ENCODE assay signal across 36 cellular contexts in genomic region chr9:21234153-21234687, GRCh38. TPM values are rescaled to one million over a fixed set of nuclear protein-coding genes. Genes with fewer than 3 reads are reported as not detected.
"Had no signal": no experiment of that assay in that cellular context is flagged by ENCODE, and none has a peak within 500 bp of the region (broad histone marks: within the 10 kb centered on the region; RNA-seq: fewer than 3 reads in every experiment).

No MANE protein-coding gene starts in this region.

- H3K9me3 Mint-ChIP-seq: activated B cell treated with CpG ODN at 0.5 μM for 24 hours; activated CD4-positive, alpha-beta memory T cell treated with anti-CD3 and anti-CD28 coated beads, Interleukin-2, amount 10 ng/mL, durations not matched to agents 7 days and 5 days; activated CD4-positive, alpha-beta T cell treated with anti-CD3 and anti-CD28 coated beads, Interleukin-2, amount 10 ng/mL, durations not matched to agents 24 days and 14 days; activated naive CD4-positive, alpha-beta T cell treated with anti-CD3 and anti-CD28 coated beads, Interleukin-2, amount 10 ng/mL, durations not matched to agents 7 days and 5 days; activated naive CD4-positive, alpha-beta T cell treated with anti-CD3 and anti-CD28 coated beads, Interleukin-2, amount 50 U/mL, for 24 hours; activated naive CD8-positive, alpha-beta T cell treated with anti-CD3 and anti-CD28 coated beads, Interleukin-2, amount 10 ng/mL, durations not matched to agents 7 days and 5 days; activated naive CD8-positive, alpha-beta T cell treated with anti-CD3 and anti-CD28 coated beads, Interleukin-2, amount 50 U/mL, for 24 hours; activated T-cell treated with anti-CD3 and anti-CD28 coated beads, Interleukin-2, amount 50 U/mL, for 24 hours; activated T-helper 2 cell treated with anti-CD3 and anti-CD28 coated beads, Interferon-gamma antibody, Interleukin-2, Interleukin-4, amounts not matched to agents 10 μg/mL and 5 μg/mL and 100 μg/mL, durations not matched to agents 14 hours and 24 hours and 36 hours; T-helper 1 cell treated with Interleukin-12 subunit alpha and Interleukin-12 subunit beta and Interleukin-4 antibody, amounts not matched to agents 30 μg/mL and 1 μg/mL, for 36 hours; T-helper 2 cell treated with Interferon-gamma antibody and Interleukin-4, amounts not matched to agents 5 μg/mL and 100 μg/mL, for 36 hours had no signal

- H3K27ac Mint-ChIP-seq: activated B cell treated with CpG ODN at 0.5 μM for 24 hours; activated CD4-positive, alpha-beta memory T cell treated with anti-CD3 and anti-CD28 coated beads, Interleukin-2, amount 10 ng/mL, durations not matched to agents 7 days and 5 days; activated CD4-positive, alpha-beta T cell treated with anti-CD3 and anti-CD28 coated beads, Interleukin-2, amount 10 ng/mL, durations not matched to agents 24 days and 14 days; activated CD8-positive, alpha-beta memory T cell treated with anti-CD3 and anti-CD28 coated beads, Interleukin-2, amount 10 ng/mL, durations not matched to agents 7 days and 5 days; activated CD8-positive, alpha-beta T cell treated with anti-CD3 and anti-CD28 coated beads, Interleukin-2, amount 10 ng/mL, durations not matched to agents 7 days and 5 days; activated naive CD4-positive, alpha-beta T cell treated with anti-CD3 and anti-CD28 coated beads, Interleukin-2, amount 10 ng/mL, durations not matched to agents 7 days and 5 days; activated naive CD4-positive, alpha-beta T cell treated with anti-CD3 and anti-CD28 coated beads, Interleukin-2, amount 50 U/mL, for 24 hours; activated naive CD8-positive, alpha-beta T cell; activated naive CD8-positive, alpha-beta T cell treated with anti-CD3 and anti-CD28 coated beads, Interleukin-2, amount 10 ng/mL, durations not matched to agents 7 days and 5 days; activated naive CD8-positive, alpha-beta T cell treated with anti-CD3 and anti-CD28 coated beads, Interleukin-2, amount 50 U/mL, for 24 hours; activated T-cell treated with anti-CD3 and anti-CD28 coated beads, Interleukin-2, amount 50 U/mL, for 24 hours; activated T-helper 2 cell treated with anti-CD3 and anti-CD28 coated beads, Interferon-gamma antibody, Interleukin-2, Interleukin-4, amounts not matched to agents 10 μg/mL and 5 μg/mL and 100 μg/mL, durations not matched to agents 14 hours and 24 hours and 36 hours; T-helper 1 cell treated with Interleukin-12 subunit alpha and Interleukin-12 subunit beta and Interleukin-4 antibody, amounts not matched to agents 30 μg/mL and 1 μg/mL, for 36 hours; T-helper 2 cell treated with Interferon-gamma antibody and Interleukin-4, amounts not matched to agents 5 μg/mL and 100 μg/mL, for 36 hours had no signal

- H3K36me3 Mint-ChIP-seq: activated CD8-positive, alpha-beta memory T cell treated with anti-CD3 and anti-CD28 coated beads, Interleukin-2, amount 10 ng/mL, durations not matched to agents 7 days and 5 days; activated naive CD4-positive, alpha-beta T cell treated with anti-CD3 and anti-CD28 coated beads, Interleukin-2, amount 10 ng/mL, durations not matched to agents 7 days and 5 days; activated naive CD4-positive, alpha-beta T cell treated with anti-CD3 and anti-CD28 coated beads, Interleukin-2, amount 50 U/mL, for 24 hours; activated naive CD8-positive, alpha-beta T cell; activated naive CD8-positive, alpha-beta T cell treated with anti-CD3 and anti-CD28 coated beads, Interleukin-2, amount 10 ng/mL, durations not matched to agents 7 days and 5 days had no signal

- H3K27me3 Mint-ChIP-seq: activated naive CD4-positive, alpha-beta T cell treated with anti-CD3 and anti-CD28 coated beads, Interleukin-2, amount 50 U/mL, for 24 hours; activated T-cell treated with anti-CD3 and anti-CD28 coated beads, Interleukin-2, amount 50 U/mL, for 24 hours had no signal

- DNase-seq: activated B cell treated with CpG ODN at 0.5 μM for 24 hours; activated CD4-positive, alpha-beta memory T cell treated with anti-CD3 and anti-CD28 coated beads, Interleukin-2, amount 10 ng/mL, durations not matched to agents 7 days and 5 days; activated CD4-positive, alpha-beta T cell treated with anti-CD3 and anti-CD28 coated beads for 4 hours; activated CD4-positive, alpha-beta T cell treated with anti-CD3 and anti-CD28 coated beads, Interleukin-2, amount 10 ng/mL, durations not matched to agents 24 days and 14 days; activated CD4-positive, alpha-beta T cell treated with anti-CD3 and anti-CD28 coated beads, Interleukin-2, amount 50 U/mL, for 1 hour; activated CD4-positive, alpha-beta T cell treated with anti-CD3 and anti-CD28 coated beads, Interleukin-2, amount 50 U/mL, for 48 hours; activated CD4-positive, CD25-positive, alpha-beta regulatory T cell treated with anti-CD3 and anti-CD28 coated beads, Interleukin-2, amount 50 U/mL, for 72 hours; activated CD8-positive, alpha-beta memory T cell treated with anti-CD3 and anti-CD28 coated beads for 24 hours; activated CD8-positive, alpha-beta memory T cell treated with anti-CD3 and anti-CD28 coated beads, Interleukin-2, amount 10 ng/mL, durations not matched to agents 7 days and 5 days; activated CD8-positive, alpha-beta memory T cell treated with anti-CD3 and anti-CD28 coated beads, Interleukin-2, amount 50 U/mL, for 48 hours; activated CD8-positive, alpha-beta T cell treated with anti-CD3 and anti-CD28 coated beads, Interleukin-2, amount 10 ng/mL, durations not matched to agents 7 days and 5 days; activated effector memory CD4-positive, alpha-beta T cell treated with Interleukin-2 at 50 U/mL for 16 hours; activated gamma-delta T cell; activated naive CD4-positive, alpha-beta T cell treated with anti-CD3 and anti-CD28 coated beads, Interleukin-2, amount 10 ng/mL, durations not matched to agents 7 days and 5 days; activated naive CD4-positive, alpha-beta T cell treated with Interleukin-2 at 50 U/mL for 16 hours; activated naive CD8-positive, alpha-beta T cell treated with anti-CD3 and anti-CD28 coated beads, Interleukin-2, amount 10 ng/mL, durations not matched to agents 7 days and 5 days; activated naive CD8-positive, alpha-beta T cell treated with anti-CD3 and anti-CD28 coated beads, Interleukin-2, amount 50 U/mL, for 24 hours; activated T-cell treated with anti-CD3 and anti-CD28 coated beads, Interleukin-2, amount 50 U/mL, for 24 hours; activated T-cell treated with anti-CD3 and anti-CD28 coated beads, Interleukin-2, amount 50 U/mL, for 48 hours; amygdala; anterior cingulate cortex; body of pancreas; brain microvascular endothelial cell; central memory CD4-positive, alpha-beta T cell; SW 1271; T-helper 1 cell; T-helper 2 cell; T-helper 9 cell had no signal

- H3K4me3 Mint-ChIP-seq: activated B cell treated with CpG ODN at 0.5 μM for 24 hours; activated CD4-positive, alpha-beta memory T cell treated with anti-CD3 and anti-CD28 coated beads, Interleukin-2, amount 10 ng/mL, durations not matched to agents 7 days and 5 days; activated CD4-positive, alpha-beta T cell treated with anti-CD3 and anti-CD28 coated beads, Interleukin-2, amount 10 ng/mL, durations not matched to agents 24 days and 14 days; activated CD8-positive, alpha-beta memory T cell treated with anti-CD3 and anti-CD28 coated beads, Interleukin-2, amount 10 ng/mL, durations not matched to agents 7 days and 5 days; activated CD8-positive, alpha-beta T cell treated with anti-CD3 and anti-CD28 coated beads, Interleukin-2, amount 10 ng/mL, durations not matched to agents 7 days and 5 days; activated naive CD4-positive, alpha-beta T cell treated with anti-CD3 and anti-CD28 coated beads, Interleukin-2, amount 10 ng/mL, durations not matched to agents 7 days and 5 days; activated naive CD4-positive, alpha-beta T cell treated with anti-CD3 and anti-CD28 coated beads, Interleukin-2, amount 50 U/mL, for 24 hours; activated naive CD8-positive, alpha-beta T cell; activated naive CD8-positive, alpha-beta T cell treated with anti-CD3 and anti-CD28 coated beads, Interleukin-2, amount 10 ng/mL, durations not matched to agents 7 days and 5 days; activated naive CD8-positive, alpha-beta T cell treated with anti-CD3 and anti-CD28 coated beads, Interleukin-2, amount 50 U/mL, for 24 hours; activated T-cell treated with anti-CD3 and anti-CD28 coated beads, Interleukin-2, amount 50 U/mL, for 24 hours; T-helper 1 cell treated with Interleukin-12 subunit alpha and Interleukin-12 subunit beta and Interleukin-4 antibody, amounts not matched to agents 30 μg/mL and 1 μg/mL, for 36 hours; T-helper 2 cell treated with Interferon-gamma antibody and Interleukin-4, amounts not matched to agents 5 μg/mL and 100 μg/mL, for 36 hours had no signal

RNA-seq across cellular contexts. Expression of gene IFNA14, which starts 5.6 kb away (rescaled TPM):
- total RNA-seq: activated B cell treated with CpG ODN at 0.5 μM for 24 hours; activated CD4-positive, alpha-beta memory T cell treated with anti-CD3 and anti-CD28 coated beads, Interleukin-2, amount 10 ng/mL, durations not matched to agents 7 days and 5 days; activated CD4-positive, alpha-beta T cell treated with anti-CD3 and anti-CD28 coated beads, Interleukin-2, amount 10 ng/mL, durations not matched to agents 24 days and 14 days; activated CD8-positive, alpha-beta memory T cell treated with anti-CD3 and anti-CD28 coated beads, Interleukin-2, amount 10 ng/mL, durations not matched to agents 7 days and 5 days; activated CD8-positive, alpha-beta T cell treated with anti-CD3 and anti-CD28 coated beads, Interleukin-2, amount 10 ng/mL, durations not matched to agents 7 days and 5 days; activated naive CD8-positive, alpha-beta T cell treated with anti-CD3 and anti-CD28 coated beads, Interleukin-2, amount 10 ng/mL, durations not matched to agents 7 days and 5 days; activated T-helper 2 cell treated with anti-CD3 and anti-CD28 coated beads, Interferon-gamma antibody, Interleukin-2, Interleukin-4, amounts not matched to agents 10 μg/mL and 5 μg/mL and 100 μg/mL, durations not matched to agents 14 hours and 24 hours and 36 hours; astrocyte; body of pancreas; breast epithelium; cardiac septum had no signal

RNA-seq across cellular contexts. Expression of gene IFNA17, which starts 6.2 kb away (rescaled TPM):
- total RNA-seq: activated B cell treated with CpG ODN at 0.5 μM for 24 hours; activated CD4-positive, alpha-beta memory T cell treated with anti-CD3 and anti-CD28 coated beads, Interleukin-2, amount 10 ng/mL, durations not matched to agents 7 days and 5 days; activated CD4-positive, alpha-beta T cell treated with anti-CD3 and anti-CD28 coated beads, Interleukin-2, amount 10 ng/mL, durations not matched to agents 24 days and 14 days; activated CD8-positive, alpha-beta memory T cell treated with anti-CD3 and anti-CD28 coated beads, Interleukin-2, amount 10 ng/mL, durations not matched to agents 7 days and 5 days; activated CD8-positive, alpha-beta T cell treated with anti-CD3 and anti-CD28 coated beads, Interleukin-2, amount 10 ng/mL, durations not matched to agents 7 days and 5 days; activated naive CD8-positive, alpha-beta T cell treated with anti-CD3 and anti-CD28 coated beads, Interleukin-2, amount 10 ng/mL, durations not matched to agents 7 days and 5 days; activated T-helper 2 cell treated with anti-CD3 and anti-CD28 coated beads, Interferon-gamma antibody, Interleukin-2, Interleukin-4, amounts not matched to agents 10 μg/mL and 5 μg/mL and 100 μg/mL, durations not matched to agents 14 hours and 24 hours and 36 hours; astrocyte; body of pancreas; breast epithelium; cardiac septum had no signal

RNA-seq across cellular contexts. Expression of gene IFNA16, which starts 17.1 kb away (rescaled TPM):
- total RNA-seq: activated B cell treated with CpG ODN at 0.5 μM for 24 hours; activated CD4-positive, alpha-beta memory T cell treated with anti-CD3 and anti-CD28 coated beads, Interleukin-2, amount 10 ng/mL, durations not matched to agents 7 days and 5 days; activated CD4-positive, alpha-beta T cell treated with anti-CD3 and anti-CD28 coated beads, Interleukin-2, amount 10 ng/mL, durations not matched to agents 24 days and 14 days; activated CD8-positive, alpha-beta memory T cell treated with anti-CD3 and anti-CD28 coated beads, Interleukin-2, amount 10 ng/mL, durations not matched to agents 7 days and 5 days; activated CD8-positive, alpha-beta T cell treated with anti-CD3 and anti-CD28 coated beads, Interleukin-2, amount 10 ng/mL, durations not matched to agents 7 days and 5 days; activated naive CD8-positive, alpha-beta T cell treated with anti-CD3 and anti-CD28 coated beads, Interleukin-2, amount 10 ng/mL, durations not matched to agents 7 days and 5 days; activated T-helper 2 cell treated with anti-CD3 and anti-CD28 coated beads, Interferon-gamma antibody, Interleukin-2, Interleukin-4, amounts not matched to agents 10 μg/mL and 5 μg/mL and 100 μg/mL, durations not matched to agents 14 hours and 24 hours and 36 hours; astrocyte; body of pancreas; breast epithelium; cardiac septum had no signal

RNA-seq across cellular contexts. Expression of gene IFNA10, which starts 27.3 kb away (rescaled TPM):
- total RNA-seq: activated B cell treated with CpG ODN at 0.5 μM for 24 hours; activated CD4-positive, alpha-beta memory T cell treated with anti-CD3 and anti-CD28 coated beads, Interleukin-2, amount 10 ng/mL, durations not matched to agents 7 days and 5 days; activated CD4-positive, alpha-beta T cell treated with anti-CD3 and anti-CD28 coated beads, Interleukin-2, amount 10 ng/mL, durations not matched to agents 24 days and 14 days; activated CD8-positive, alpha-beta memory T cell treated with anti-CD3 and anti-CD28 coated beads, Interleukin-2, amount 10 ng/mL, durations not matched to agents 7 days and 5 days; activated CD8-positive, alpha-beta T cell treated with anti-CD3 and anti-CD28 coated beads, Interleukin-2, amount 10 ng/mL, durations not matched to agents 7 days and 5 days; activated naive CD8-positive, alpha-beta T cell treated with anti-CD3 and anti-CD28 coated beads, Interleukin-2, amount 10 ng/mL, durations not matched to agents 7 days and 5 days; activated T-helper 2 cell treated with anti-CD3 and anti-CD28 coated beads, Interferon-gamma antibody, Interleukin-2, Interleukin-4, amounts not matched to agents 10 μg/mL and 5 μg/mL and 100 μg/mL, durations not matched to agents 14 hours and 24 hours and 36 hours; astrocyte; body of pancreas; breast epithelium; cardiac septum had no signal

RNA-seq across cellular contexts. Expression of gene IFNA7, which starts 32.2 kb away (rescaled TPM):
- total RNA-seq: activated B cell treated with CpG ODN at 0.5 μM for 24 hours; activated CD4-positive, alpha-beta memory T cell treated with anti-CD3 and anti-CD28 coated beads, Interleukin-2, amount 10 ng/mL, durations not matched to agents 7 days and 5 days; activated CD4-positive, alpha-beta T cell treated with anti-CD3 and anti-CD28 coated beads, Interleukin-2, amount 10 ng/mL, durations not matched to agents 24 days and 14 days; activated CD8-positive, alpha-beta memory T cell treated with anti-CD3 and anti-CD28 coated beads, Interleukin-2, amount 10 ng/mL, durations not matched to agents 7 days and 5 days; activated CD8-positive, alpha-beta T cell treated with anti-CD3 and anti-CD28 coated beads, Interleukin-2, amount 10 ng/mL, durations not matched to agents 7 days and 5 days; activated naive CD8-positive, alpha-beta T cell treated with anti-CD3 and anti-CD28 coated beads, Interleukin-2, amount 10 ng/mL, durations not matched to agents 7 days and 5 days; activated T-helper 2 cell treated with anti-CD3 and anti-CD28 coated beads, Interferon-gamma antibody, Interleukin-2, Interleukin-4, amounts not matched to agents 10 μg/mL and 5 μg/mL and 100 μg/mL, durations not matched to agents 14 hours and 24 hours and 36 hours; astrocyte; body of pancreas; breast epithelium; cardiac septum had no signal
